Comparison of ENCODE assay signal across 1 cellular context in genomic region chr17:78166416-78166815, GRCh38.
TF ChIP-seq lines count a peak whose summit lies in the region.

No MANE protein-coding gene starts in this region.

TF ChIP-seq in H1, 55 proteins besides CTCF, POLR2A, EP300 and RAD21:
- TF ChIP-seq TCF12 (IDR thresholded peaks at IDR 0.05; ENCODE audit: low read depth, low read length) (0 out of 2 replicates have a peak, but pooled peaks have one; percentile 73), RNF2 (IDR thresholded peaks at IDR 0.05; ENCODE audit: borderline replicate concordance, low read depth, low read length, missing control alignments, poor library complexity, severe bottlenecking) (no peak)
